Comparison of ENCODE assay signal across 8 cellular contexts in genomic region chr6:52020961-52021570, GRCh38.
DNase-seq lines count a peak whose midpoint lies in the region; ATAC-seq and TF ChIP-seq lines count a peak whose summit lies in the region.

No MANE protein-coding gene starts in this region.

- DNase-seq in Caco-2: peak in 1 of 2 experiments; percentile 21
- DNase-seq in HFF-Myc (ENCODE audit: extremely low read depth, low read depth): no peak
- DNase-seq in SK-N-MC (ENCODE audit: low read depth, low spot score): peak; percentile 78
- DNase-seq in foreskin keratinocyte: peak in 1 of 2 donors; percentile 13
- DNase-seq in thyroid gland: no peak
- DNase-seq in HK-2 (ENCODE audit: unreplicated experiment): no peak
- no peak for DNase-seq in activated CD8-positive, alpha-beta memory T cell treated with anti-CD3 and anti-CD28 coated beads, Interleukin-2, amount 50 U/mL, for 48 hours

- WGBS in thyroid gland, 2 donors: 90 to 94% methylated on average over 2 of the region's 2 CpGs

- H3K4me1 Mint-ChIP-seq in Caco-2 (ENCODE audit: low read depth, unreplicated experiment): peaks cover 12% of the 10 kb centered on the region

- intact Hi-C loops in Caco-2 (cut with micrococcal nuclease; ENCODE audit: unreplicated experiment) (loop anchor here (1.0 kb wide), 4 partner anchors 62 to 1205 kb away; no protein-coding TSS in a partner anchor), thyroid gland (cut with DNase I) (loop anchor here (10.0 kb wide), 2 partner anchors 166 to 1206 kb away; partner anchors contain the start of gene TFAP2B)

- H3K9me3 Mint-ChIP-seq in Caco-2 (ENCODE audit: unreplicated experiment): no peaks in the 10 kb centered on the region

- CTCF ChIA-PET in Caco-2 (lab: Charles Lee): interaction anchor here (0.7 to 1.2 kb wide), 2 partner anchors 61 to 1502 kb away, joined by 4 to 6 read pairs; no protein-coding TSS in a partner anchor

- ATAC-seq in foreskin keratinocyte (no peak), GM21423 (IDR thresholded peaks at IDR 0.05; ENCODE audit: unreplicated experiment) (no peak)

- no peak overlapping the region for H3K4me3 Mint-ChIP-seq in Caco-2 (ENCODE audit: unreplicated experiment)

- H3K9me3 ChIP-seq in Caco-2: no peaks in the 10 kb centered on the region
- no peaks in the 10 kb centered on the region for H3K9me3 ChIP-seq in SK-N-MC (ENCODE audit: low read depth, low read length)
- no peaks in the 10 kb centered on the region for H3K9me3 ChIP-seq in thyroid gland

- POLR2A ChIA-PET in Caco-2 (lab: Charles Lee): no interaction called here

- H3K36me3 Mint-ChIP-seq in Caco-2 (ENCODE audit: insufficient read depth, unreplicated experiment): no peaks in the 10 kb centered on the region

- no TSS peak for BruUV-seq in Caco-2 (replicated peaks; lab: Mats Ljungman, UMichigan)

- peak overlapping the region; percentile 72 for H3K9ac ChIP-seq in SK-N-MC (ENCODE audit: insufficient read length)

- H3K4me1 ChIP-seq in Caco-2 (peaks cover 15% of the 10 kb centered on the region), foreskin keratinocyte (no peaks in the 10 kb centered on the region), thyroid gland (peaks cover 0 to 4% of the 10 kb centered on the region in 2 donors)

- H3K4me3 ChIP-seq in Caco-2 (ENCODE audit: low read depth, low read length) (no peak overlapping the region), HFF-Myc (replicated peaks; ENCODE audit: low read depth, low read length) (no peak overlapping the region), SK-N-MC (peak overlapping the region; percentile 72), thyroid gland (replicated peaks in 1 of 3) (no peak overlapping the region)

- no peaks in the 10 kb centered on the region for H3K27me3 Mint-ChIP-seq in Caco-2 (ENCODE audit: insufficient read depth, unreplicated experiment)

- TF ChIP-seq CTCF in Caco-2 (IDR thresholded peaks at IDR 0.05; ENCODE audit: insufficient read depth in 1 of 2, low read depth in 1 of 2, low read length in 1 of 2, severe bottlenecking in 1 of 2, unreplicated experiment in 1 of 2): peak; percentile 55 to 78
- peak; percentile 31 for TF ChIP-seq CTCF in HFF-Myc (IDR thresholded peaks at IDR 0.05; ENCODE audit: low read depth, low read length, missing control alignments)
- TF ChIP-seq CTCF in foreskin keratinocyte (conservative IDR thresholded peaks at IDR 0.05): peak; percentile 79
- TF ChIP-seq CTCF in thyroid gland (IDR thresholded peaks at IDR 0.05): peak; percentile 25 to 75 (median 71)

- TF ChIP-seq POLR2A in thyroid gland (IDR thresholded peaks at IDR 0.05): no peak

- H3K27ac Mint-ChIP-seq in Caco-2 (ENCODE audit: unreplicated experiment): no peak overlapping the region

- H3K36me3 ChIP-seq in Caco-2 (ENCODE audit: control insufficient read depth, insufficient read depth, low read length) (no peaks in the 10 kb centered on the region), SK-N-MC (ENCODE audit: insufficient read depth, low read length) (no peaks in the 10 kb centered on the region), thyroid gland (no peaks in the 10 kb centered on the region)

- no peaks in the 10 kb centered on the region for H3K27me3 ChIP-seq in Caco-2 (replicated peaks; ENCODE audit: control insufficient read depth, insufficient read depth, low read length)
- peaks cover 2% of the 10 kb centered on the region for H3K27me3 ChIP-seq in foreskin keratinocyte
- no peaks in the 10 kb centered on the region for H3K27me3 ChIP-seq in thyroid gland

- H3K27ac ChIP-seq in SK-N-MC: peak overlapping the region; percentile 86
- H3K27ac ChIP-seq in foreskin keratinocyte: no peak overlapping the region
- no peak overlapping the region for H3K27ac ChIP-seq in thyroid gland
